9 cellular contexts compared by ENCODE assay signal in the genomic region with DNA sequence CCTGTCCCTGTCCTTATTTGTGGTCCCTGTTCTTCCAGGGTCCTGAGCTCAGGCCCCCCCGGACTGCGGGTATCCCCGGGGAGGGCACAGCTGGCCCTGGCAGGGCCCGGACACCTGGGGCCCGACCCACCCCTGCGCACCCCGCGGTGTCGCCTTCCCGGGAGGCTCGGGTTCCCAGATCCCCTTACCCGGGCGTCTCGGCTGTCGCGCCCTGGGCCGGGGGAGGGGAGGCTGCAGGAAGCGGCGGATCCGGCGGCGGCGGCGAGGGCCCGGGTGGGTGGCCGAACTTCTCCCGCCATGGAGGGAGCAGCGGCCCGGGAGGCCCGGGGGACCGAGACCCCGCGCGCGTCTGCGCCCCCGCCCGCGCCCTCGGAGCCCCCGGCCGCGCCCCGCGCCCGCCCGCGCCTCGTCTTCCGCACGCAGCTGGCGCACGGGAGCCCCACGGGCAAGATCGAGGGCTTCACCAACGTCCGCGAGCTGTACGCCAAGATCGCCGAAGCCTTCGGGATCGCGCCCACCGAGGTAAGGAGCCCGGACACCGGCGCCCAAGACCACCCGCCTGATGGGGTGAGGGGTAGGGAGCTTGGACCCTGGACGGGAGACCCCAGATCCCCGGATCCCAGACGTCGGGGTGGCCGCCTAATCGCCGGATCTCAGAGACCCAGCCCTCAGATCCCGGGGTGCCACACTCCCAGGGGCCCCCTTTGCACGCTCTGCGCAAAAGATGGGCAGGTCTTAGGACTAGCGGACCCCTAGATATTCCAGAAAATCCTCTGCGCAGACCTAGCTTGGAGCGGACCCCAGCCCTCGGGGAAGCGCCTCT. TPM values are rescaled to one million over a fixed set of nuclear protein-coding genes. Genes with fewer than 3 reads are reported as not detected.
DNase-seq lines count a peak whose midpoint lies in the region; ATAC-seq and TF ChIP-seq lines count a peak whose summit lies in the region.
"Had no signal": no experiment of that assay in that cellular context is flagged by ENCODE, and none has a peak within 500 bp of the region (broad histone marks: within the 10 kb centered on the region; RNA-seq: fewer than 3 reads in every experiment).

A gene with protein sequence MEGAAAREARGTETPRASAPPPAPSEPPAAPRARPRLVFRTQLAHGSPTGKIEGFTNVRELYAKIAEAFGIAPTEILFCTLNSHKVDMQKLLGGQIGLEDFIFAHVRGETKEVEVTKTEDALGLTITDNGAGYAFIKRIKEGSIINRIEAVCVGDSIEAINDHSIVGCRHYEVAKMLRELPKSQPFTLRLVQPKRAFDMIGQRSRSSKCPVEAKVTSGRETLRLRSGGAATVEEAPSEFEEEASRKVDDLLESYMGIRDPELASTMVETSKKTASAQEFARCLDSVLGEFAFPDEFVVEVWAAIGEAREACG (plus strand): TSS at position 178 of the 823 bp plus-strand sequence. CDS start 120 bp downstream, at position 298.

- peak within 1 kb of the TSS in 3 of 10 donors; percentile 15 to 48 (median 43) for H3K27ac Mint-ChIP-seq in naive thymus-derived CD8-positive, alpha-beta T cell
- H3K27ac Mint-ChIP-seq in progenitor cell of endocrine pancreas: no peak within 1 kb of the TSS

- H4K91ac ChIP-seq in IMR-90 (ENCODE audit: insufficient read depth, low read depth, low read length): no peak within 1 kb of the TSS

- no peak within 1 kb of the TSS for H2BK120ac ChIP-seq in IMR-90 (ENCODE audit: low read depth, low read length)

- in situ Hi-C loops in IMR-90 (cut with MboI; ENCODE audit: low sequenced_read_pairs): no loop called here

- no peak within 1 kb of the TSS for H2BK15ac ChIP-seq in IMR-90 (ENCODE audit: low read depth, low read length)

- H3K9ac ChIP-seq in IMR-90 (ENCODE audit: low read depth, low read length): no peak within 1 kb of the TSS
- H3K9ac ChIP-seq in duodenal mucosa (ENCODE audit: low read depth in 1 of 2, low read length in 2 of 2): no peak within 1 kb of the TSS

- no peak within 1 kb of the TSS for H2BK20ac ChIP-seq in IMR-90 (ENCODE audit: low read depth, low read length)

- H3K27ac ChIP-seq in IMR-90 (ENCODE audit: insufficient read depth, low read length) (no peak within 1 kb of the TSS), duodenal mucosa (ENCODE audit: low read depth, low read length) (no peak within 1 kb of the TSS)

- TF ChIP-seq CTCF in AG04449 (IDR thresholded peaks at IDR 0.05; ENCODE audit: insufficient read depth, low read length, missing control alignments) (no peak), IMR-90 (conservative IDR thresholded peaks at IDR 0.05; ENCODE audit: low read depth, low read length) (no peak), progenitor cell of endocrine pancreas (IDR thresholded peaks at IDR 0.05; ENCODE audit: unreplicated experiment) (no peak)

- no peak within 1 kb of the TSS for H3K4ac ChIP-seq in IMR-90 (ENCODE audit: low read depth, low read length)

- TF ChIP-seq POLR2A in IMR-90 (IDR thresholded peaks at IDR 0.05; ENCODE audit: low read depth, low read length): no peak

- no peak for TF ChIP-seq RAD21 in IMR-90 (IDR thresholded peaks at IDR 0.05; ENCODE audit: low read length)

- H4K5ac ChIP-seq in IMR-90 (ENCODE audit: low read depth, low read length): no peak within 1 kb of the TSS

- no peaks in the 10 kb centered on the region for H3K27me3 Mint-ChIP-seq in naive thymus-derived CD8-positive, alpha-beta T cell
- H3K27me3 Mint-ChIP-seq in progenitor cell of endocrine pancreas: peaks cover 43% of the 10 kb centered on the region

- no peaks in the 10 kb centered on the region for H3K79me1 ChIP-seq in IMR-90 (ENCODE audit: low read depth in 1 of 2, low read length in 2 of 2)

- H3K56ac ChIP-seq in IMR-90 (ENCODE audit: extremely low read depth, insufficient read depth, low read length): no peak within 1 kb of the TSS

- peaks cover 2% of the 10 kb centered on the region; the same call in 1 of the 2 replicates for H4K20me1 ChIP-seq in IMR-90 (ENCODE audit: insufficient read depth, low read length)

- H2BK5ac ChIP-seq in IMR-90 (ENCODE audit: low read depth, low read length, poor library complexity, severe bottlenecking): no peak within 1 kb of the TSS

- peaks cover 11% of the 10 kb centered on the region for H3K27me3 ChIP-seq in IMR-90 (ENCODE audit: control insufficient read depth, insufficient read depth, low read length)
- H3K27me3 ChIP-seq in duodenal mucosa (ENCODE audit: control insufficient read depth in 1 of 2, insufficient read depth in 2 of 2, low read length in 2 of 2): peaks cover 4 to 5% of the 10 kb centered on the region in 2 donors

- BruUV-seq in IMR-90 (replicated peaks; lab: Mats Ljungman, UMichigan): no TSS peak

- dilution Hi-C loops in IMR-90 (cut with HindIII; ENCODE audit: low sequenced_read_pairs, unreplicated experiment): no loop called here

- H3K9me3 Mint-ChIP-seq in naive thymus-derived CD8-positive, alpha-beta T cell: peaks cover 0 to 1% (median 0%) of the 10 kb centered on the region in 9 donors
- H3K9me3 Mint-ChIP-seq in progenitor cell of endocrine pancreas (ENCODE audit: low read depth): no peaks in the 10 kb centered on the region

- H3K36me3 Mint-ChIP-seq in naive thymus-derived CD8-positive, alpha-beta T cell: no peaks in the 10 kb centered on the region
- H3K36me3 Mint-ChIP-seq in progenitor cell of endocrine pancreas (ENCODE audit: insufficient read depth): no peaks in the 10 kb centered on the region

- H3K4me1 ChIP-seq in IMR-90 (ENCODE audit: control insufficient read depth, insufficient read depth, low read length) (peaks cover 4% of the 10 kb centered on the region), duodenal mucosa (ENCODE audit: control insufficient read depth in 1 of 2, insufficient read depth in 2 of 2, low read length in 2 of 2) (no peaks in the 10 kb centered on the region)

- H3K9me3 ChIP-seq in IMR-90 (ENCODE audit: control insufficient read depth, insufficient read depth, low read length) (no peaks in the 10 kb centered on the region), duodenal mucosa (ENCODE audit: control insufficient read depth in 1 of 2, low read length in 2 of 2) (no peaks in the 10 kb centered on the region)

- intact Hi-C loops in IMR-90 (cut with micrococcal nuclease): no loop called here

- CTCF ChIA-PET in AG04449 (lab: Yijun Ruan, JAX) (interaction anchor here (0.5 to 3.1 kb wide), 11 partner anchors 10 to 58 kb away, joined by 3 to 12 read pairs (median 4); no protein-coding TSS in a partner anchor), IMR-90 (lab: Yijun Ruan, JAX) (no interaction called here)

- H3K4me2 ChIP-seq in IMR-90 (ENCODE audit: low read depth, low read length): peak within 1 kb of the TSS; percentile 42; the same call in 1 of the 2 replicates

- no peak for DNase-seq in AG04449 (ENCODE audit: low read depth, low spot score)
- DNase-seq in IMR-90: no peak
- peak in 2 of 10 donors; percentile 19 to 32 for DNase-seq in naive thymus-derived CD8-positive, alpha-beta T cell
- no peak for DNase-seq in NCI-H345 treated with DMSO at 0.1 percent for 48 hours (lab: John Stamatoyannopoulos, UW; ENCODE audit: unreplicated experiment)
- DNase-seq in pons (ENCODE audit: low spot score): no peak
- no peak for DNase-seq in T1000 (lab: John Stamatoyannopoulos, UW)
- no peak for DNase-seq in progenitor cell of endocrine pancreas (ENCODE audit: low spot score, unreplicated experiment)
- DNase-seq: NCI-H1436 had no signal

- ATAC-seq in IMR-90 (ENCODE audit: low read depth): no peak
- peak; percentile 40 to 70 for ATAC-seq in naive thymus-derived CD8-positive, alpha-beta T cell

- POLR2A ChIA-PET in AG04449 (lab: Yijun Ruan, JAX): no interaction called here
- POLR2A ChIA-PET in IMR-90 (lab: Charles Lee; ENCODE audit: unreplicated experiment): no interaction called here
- POLR2A ChIA-PET in naive thymus-derived CD8-positive, alpha-beta T cell (lab: Charles Lee): interaction anchor here (0.6 to 3.5 kb wide), 14 partner anchors 9 to 304 kb away, joined by 3 to 39 read pairs (median 5); partner anchors contain the start of genes HMG20B and MFSD12

- peak within 1 kb of the TSS; percentile 50 for H2AK9ac ChIP-seq in IMR-90 (replicated peaks; ENCODE audit: low read depth, low read length, poor library complexity)

- H3K4me3 Mint-ChIP-seq in naive thymus-derived CD8-positive, alpha-beta T cell: peak within 1 kb of the TSS; percentile 56 to 79 (median 66)
- no peak within 1 kb of the TSS for H3K4me3 Mint-ChIP-seq in progenitor cell of endocrine pancreas (ENCODE audit: low read depth)

- no peak within 1 kb of the TSS for H3K23ac ChIP-seq in IMR-90 (ENCODE audit: low read depth, low read length)

- peak within 1 kb of the TSS; percentile 36 for H3K4me3 ChIP-seq in AG04449 (ENCODE audit: low read depth, low read length)
- peak within 1 kb of the TSS; percentile 27 for H3K4me3 ChIP-seq in IMR-90 (ENCODE audit: insufficient read depth, low read depth, low read length)
- H3K4me3 ChIP-seq in duodenal mucosa (ENCODE audit: low read depth in 1 of 2, low read length in 2 of 2): peak within 1 kb of the TSS; percentile 13 to 15

- H3K14ac ChIP-seq in IMR-90 (replicated peaks; ENCODE audit: low read depth, low read length): no peak within 1 kb of the TSS

- no peak within 1 kb of the TSS for H3K18ac ChIP-seq in IMR-90 (ENCODE audit: low read depth, low read length)

- H3K9me1 ChIP-seq in IMR-90 (ENCODE audit: insufficient read depth, low read length): 0 out of 2 replicates have a peak, but pooled peaks cover 3% of the 10 kb centered on the region

- H3K36me3 ChIP-seq in IMR-90 (ENCODE audit: control insufficient read depth, insufficient read depth, low read length): no peaks in the 10 kb centered on the region
- no peaks in the 10 kb centered on the region for H3K36me3 ChIP-seq in duodenal mucosa (ENCODE audit: control insufficient read depth in 1 of 2, insufficient read depth in 2 of 2, low read length in 2 of 2)

- H4K8ac ChIP-seq in IMR-90 (ENCODE audit: low read depth in 2 of 2, low read length in 2 of 2): 0 out of 4 replicates have a peak within 1 kb of the TSS, but pooled peaks of 1 of the 2 experiments have one; percentile 16

- H2AK5ac ChIP-seq in IMR-90 (ENCODE audit: low read depth, low read length): no peak within 1 kb of the TSS

- WGBS in IMR-90 (ENCODE audit: extremely low coverage in 2 of 2, insufficient read length in 1 of 2), 2 experiments: 7% methylated on average over 24 of the region's 84 CpGs; no CpG with 5 or more reads in 1 of the 2 experiments

- H2AFZ ChIP-seq in IMR-90 (replicated peaks; ENCODE audit: low read length, poor library complexity): peak within 1 kb of the TSS; percentile 77

- peaks cover 0 to 3% (median 0%) of the 10 kb centered on the region in 4 donors for H3K4me1 Mint-ChIP-seq in naive thymus-derived CD8-positive, alpha-beta T cell
- H3K4me1 Mint-ChIP-seq in progenitor cell of endocrine pancreas (ENCODE audit: low read depth): no peaks in the 10 kb centered on the region

TF ChIP-seq in IMR-90, 13 proteins besides CTCF, POLR2A, EP300 and RAD21 (continues in another document):
- no peak for TF ChIP-seq FOS (IDR thresholded peaks at IDR 0.05; ENCODE audit: low read depth, low read length)

RNA-seq across cellular contexts. Expression of the gene that starts here (rescaled TPM):
- total RNA-seq in IMR-90 (2012; rRNA removed): under 0.01 TPM in 2 replicates
- polyA plus RNA-seq in IMR-90 (2012; rRNA removed): 0.36 and 0.42 TPM in 2 replicates
- 0.15 and 0.29 TPM in 2 replicates for polyA plus RNA-seq in IMR-90 (2012; cell fraction: cytosol; rRNA removed)
- 2.3 and 2.5 TPM in 2 replicates for polyA plus RNA-seq in IMR-90 (2012; cell fraction: nucleus; rRNA removed; ENCODE audit: low replicate concordance)
- total RNA-seq in naive thymus-derived CD8-positive, alpha-beta T cell: 1 to 10 TPM; 3.5 to 3.7 TPM
- polyA plus RNA-seq in naive thymus-derived CD8-positive, alpha-beta T cell: 1 to 10 TPM in 2 of 3 donors, under 1 TPM in 1; 0.76 to 3.0 (median 1.1) TPM
- total RNA-seq in progenitor cell of endocrine pancreas: not detected in 2 replicates
